8 cellular contexts compared by ENCODE assay signal in the genomic region with DNA sequence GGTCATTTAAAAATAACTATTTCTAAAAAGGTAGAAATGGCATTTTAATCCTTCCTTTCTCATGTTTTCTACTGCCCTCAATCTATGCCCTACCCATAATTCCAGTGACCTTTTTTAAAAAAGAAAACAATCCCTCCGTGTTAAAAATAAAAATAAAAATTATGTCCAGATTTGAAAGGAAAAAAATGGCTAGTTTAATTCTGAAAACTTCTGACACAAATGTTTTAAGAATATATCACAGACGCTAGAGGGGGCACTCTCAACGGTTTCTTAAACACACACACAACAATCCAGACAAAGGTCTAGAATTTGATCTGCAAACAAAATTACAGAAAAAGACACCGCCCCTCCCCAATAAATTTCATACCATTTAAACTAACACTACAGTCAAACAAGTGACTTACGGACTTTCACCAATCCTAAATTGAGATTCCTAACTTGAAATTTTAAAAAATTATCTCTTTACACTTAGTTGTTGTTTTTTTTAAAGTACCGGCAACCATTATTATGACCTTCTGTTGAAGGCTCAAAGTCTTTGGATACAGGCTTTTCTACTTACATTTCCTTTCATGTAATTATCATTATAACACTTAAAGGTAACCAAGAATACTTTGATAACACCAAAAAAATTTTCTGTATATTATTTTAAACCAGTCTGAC. TPM values are rescaled to one million over a fixed set of nuclear protein-coding genes. Genes with fewer than 3 reads are reported as not detected.
DNase-seq lines count a peak whose midpoint lies in the region; ATAC-seq and TF ChIP-seq lines count a peak whose summit lies in the region.

No MANE protein-coding gene starts in this region.

- CTCF ChIA-PET in OCI-LY7 (lab: Charles Lee; ENCODE audit: unreplicated experiment): interaction anchor here (0.6 to 1.1 kb wide), 3 partner anchors 9 to 128 kb away, joined by 3 read pairs; a partner anchor contains a TSS

- in situ Hi-C loops in GM23248 (cut with MboI): loop anchor here (25.0 kb wide), 1 partner anchor 1317 kb away; no protein-coding TSS in a partner anchor

- 27 to 28% methylated on average over 6 of the region's 6 CpGs for WGBS in GM23248 (ENCODE audit: low coverage in 1 of 2, low lambda C conversion rate in 2 of 2, missing lambda C conversion rate in 2 of 2), 2 experiments

- no peaks in the 10 kb centered on the region for H3K27me3 Mint-ChIP-seq in naive thymus-derived CD8-positive, alpha-beta T cell

- H3K27ac ChIP-seq in GM23248: no peak overlapping the region
- H3K27ac ChIP-seq in OCI-LY7 (ENCODE audit: low read depth, low read length, poor library complexity, severe bottlenecking): peak overlapping the region; percentile 68

- peaks cover 4 to 39% (median 36%) of the 10 kb centered on the region in 4 donors for H3K4me1 Mint-ChIP-seq in naive thymus-derived CD8-positive, alpha-beta T cell

- BruUV-seq in OCI-LY7 (replicated peaks; lab: Mats Ljungman, UMichigan): no TSS peak

- peak overlapping the region in 8 of 10 donors; percentile 11 to 89 (median 68) for H3K27ac Mint-ChIP-seq in naive thymus-derived CD8-positive, alpha-beta T cell

- H2AFZ ChIP-seq in GM23248 (no peak overlapping the region), OCI-LY7 (ENCODE audit: low read length) (no peak overlapping the region)

- H3K27me3 ChIP-seq in GM23248 (replicated peaks; ENCODE audit: insufficient read depth): no peaks in the 10 kb centered on the region

- H3K9ac ChIP-seq in GM23248: no peak overlapping the region

- ATAC-seq in naive thymus-derived CD8-positive, alpha-beta T cell: peak in 1 of 2 donors; percentile 36
- ATAC-seq in HG02759 (IDR thresholded peaks at IDR 0.05; ENCODE audit: unreplicated experiment) (no peak), HG03432 (IDR thresholded peaks at IDR 0.05; ENCODE audit: unreplicated experiment) (no peak), GM21723 (IDR thresholded peaks at IDR 0.05; ENCODE audit: unreplicated experiment) (no peak)

- H3F3A ChIP-seq in GM23248 (ENCODE audit: insufficient read depth): peaks cover 16% of the 10 kb centered on the region; the same call in 1 of the 2 replicates

- peak; percentile 40 for DNase-seq in CD1c-positive myeloid dendritic cell (ENCODE audit: extremely low spot score)
- DNase-seq in GM23248: peak; percentile 79
- peak; percentile 83 for DNase-seq in OCI-LY7 (ENCODE audit: low spot score)
- peak; percentile 43 to 80 for DNase-seq in dermis microvascular lymphatic vessel endothelial cell (ENCODE audit: low read depth in 2 of 2)
- peak in 5 of 10 donors; percentile 14 to 47 (median 24) for DNase-seq in naive thymus-derived CD8-positive, alpha-beta T cell

- H3K4me1 ChIP-seq in GM23248 (ENCODE audit: insufficient read depth) (peaks cover 17% of the 10 kb centered on the region), OCI-LY7 (ENCODE audit: insufficient read depth, low read length, poor library complexity, severe bottlenecking) (peaks cover 79% of the 10 kb centered on the region)

- no peaks in the 10 kb centered on the region for H3K9me3 ChIP-seq in GM23248 (ENCODE audit: low read depth)
- peaks cover 17% of the 10 kb centered on the region for H3K9me3 ChIP-seq in OCI-LY7 (ENCODE audit: low read length)

- POLR2A ChIA-PET in OCI-LY7 (lab: Charles Lee): interaction anchor here (0.5 to 4.3 kb wide), 6 partner anchors 11 to 132 kb away, joined by 3 to 15 read pairs (median 4); no protein-coding TSS in a partner anchor
- POLR2A ChIA-PET in naive thymus-derived CD8-positive, alpha-beta T cell (lab: Charles Lee): no interaction called here

- H3K4me2 ChIP-seq in GM23248 (ENCODE audit: unreplicated experiment): no peak overlapping the region
- H3K4me2 ChIP-seq in OCI-LY7 (ENCODE audit: low read length): peak overlapping the region; percentile 58

- peak; percentile 97 for TF ChIP-seq CTCF in OCI-LY7 (conservative IDR thresholded peaks at IDR 0.05; ENCODE audit: low read length)

- H3K9me2 ChIP-seq in GM23248 (ENCODE audit: insufficient read depth) (no peaks in the 10 kb centered on the region), OCI-LY7 (ENCODE audit: insufficient read depth, low read length) (no peaks in the 10 kb centered on the region)

- peaks cover 100% of the 10 kb centered on the region for H3K79me2 ChIP-seq in GM23248 (ENCODE audit: insufficient read depth)
- peaks cover 100% of the 10 kb centered on the region for H3K79me2 ChIP-seq in OCI-LY7 (ENCODE audit: insufficient read depth, low read depth, low read length)

- H3K36me3 ChIP-seq in GM23248 (ENCODE audit: low read depth) (peaks cover 9% of the 10 kb centered on the region), OCI-LY7 (ENCODE audit: insufficient read depth, low read length) (peaks cover 57% of the 10 kb centered on the region)

- H3K4me3 Mint-ChIP-seq in naive thymus-derived CD8-positive, alpha-beta T cell: no peak overlapping the region

- peaks cover 0 to 10% (median 6%) of the 10 kb centered on the region in 3 donors for H3K36me3 Mint-ChIP-seq in naive thymus-derived CD8-positive, alpha-beta T cell

- H3K4me3 ChIP-seq in GM23248: no peak overlapping the region
- H3K4me3 ChIP-seq in OCI-LY7 (ENCODE audit: low read depth, low read length, poor library complexity, severe bottlenecking): peak overlapping the region; percentile 3

- H3K9me3 Mint-ChIP-seq in naive thymus-derived CD8-positive, alpha-beta T cell: peaks cover 0 to 4% (median 0%) of the 10 kb centered on the region in 9 donors

- intact Hi-C loops in OCI-LY7 (cut with micrococcal nuclease; ENCODE audit: unreplicated experiment): loop anchor here (1.0 to 2.0 kb wide), 2 partner anchors 40 to 98 kb away; no protein-coding TSS in a partner anchor

- peaks cover 49% of the 10 kb centered on the region for H4K20me1 ChIP-seq in GM23248 (ENCODE audit: insufficient read depth)
- no peaks in the 10 kb centered on the region; the same call in 1 of the 2 replicates for H4K20me1 ChIP-seq in OCI-LY7 (ENCODE audit: insufficient read depth, low read length)

RNA-seq across cellular contexts. Expression of a gene that starts 38.2 kb away (rescaled TPM):
- total RNA-seq in GM23248 (2014; rRNA removed; shearing (Covaris generic)): 56.1 and 70.9 TPM in 2 replicates
- polyA plus RNA-seq in GM23248 (2016; fragmentation: Nextera tagmentation; extraction: Ambion mirVana): 68.4 and 69.3 TPM in 2 replicates
- 86.1 and 107 TPM in 2 replicates for total RNA-seq in OCI-LY7 (2014; rRNA removed; shearing (Covaris generic))
- total RNA-seq in OCI-LY7 (2022) (120 and 135 TPM in 2 replicates), dermis microvascular lymphatic vessel endothelial cell (94.9 and 103 TPM in 2 replicates)
- 10 to 100 TPM; 65.7 to 68.7 TPM for total RNA-seq in naive thymus-derived CD8-positive, alpha-beta T cell
- polyA plus RNA-seq in naive thymus-derived CD8-positive, alpha-beta T cell: 10 to 100 TPM; 64.7 to 75.5 (median 65.0) TPM
